8 cellular contexts compared by ENCODE assay signal in the genomic region with DNA sequence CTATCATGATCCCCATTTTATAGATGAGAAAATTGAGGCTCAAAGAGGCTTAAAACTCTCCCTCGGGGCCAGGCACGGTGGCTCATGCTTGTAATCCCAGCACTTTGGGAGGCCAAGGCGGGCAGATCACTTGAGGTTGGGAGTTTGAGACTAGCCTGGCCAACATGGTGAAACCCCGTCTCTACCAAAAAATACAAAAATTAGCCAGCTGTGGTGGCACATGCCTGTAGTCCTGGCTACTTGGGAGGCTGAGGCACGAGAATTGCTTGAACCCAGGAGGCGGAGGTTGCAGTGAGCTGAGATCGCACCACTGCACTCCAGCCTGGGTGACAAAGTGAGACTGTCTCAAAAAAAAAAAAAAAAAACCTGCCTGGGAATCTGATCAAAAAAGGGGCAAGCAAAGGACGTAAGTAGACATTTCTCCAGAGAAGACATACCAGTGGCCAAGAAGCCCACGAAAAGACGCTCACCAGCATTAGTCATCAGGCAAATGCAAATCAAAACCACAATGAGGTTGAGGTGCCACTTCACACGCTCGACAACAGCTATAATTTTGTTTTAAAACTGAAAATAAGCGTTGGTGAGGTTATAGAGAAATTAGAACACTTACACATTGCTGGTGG.
A peak's percentile ranks its signal among the peaks of the same experiment; 100 is the strongest.
DNase-seq lines count a peak whose midpoint lies in the region; ATAC-seq and TF ChIP-seq lines count a peak whose summit lies in the region.
"Not testable (repeated sequence)": the region's sequence is repeated elsewhere in the genome, so short reads cannot be mapped to it uniquely, and the experiment has no call there.

No MANE protein-coding gene starts in this region.

- DNase-seq in GM13976 (ENCODE audit: low spot score): peak; percentile 65
- peak; percentile 43 for DNase-seq in OCI-M1 (lab: John Stamatoyannopoulos, UW)
- DNase-seq in activated CD4-positive, alpha-beta T cell treated with anti-CD3 and anti-CD28 coated beads, Interleukin-2, amount 50 U/mL, for 4 hours: peak; percentile 52 to 60
- DNase-seq in activated naive CD4-positive, alpha-beta T cell treated with anti-CD3 and anti-CD28 coated beads, Interleukin-2, amount 10 ng/mL, durations not matched to agents 7 days and 5 days: peak; percentile 78
- peak; percentile 41 for DNase-seq in fibroblast of the aortic adventitia (ENCODE audit: low read depth)
- peak; percentile 56 to 69 (median 58) for DNase-seq in stimulated activated CD4-positive, alpha-beta T cell treated with anti-CD3 and anti-CD28 coated beads, Interleukin-12 subunit alpha, Interleukin-12 subunit beta, amount 100 ng/mL, for 48 hours (ENCODE audit: low read depth in 2 of 3, low spot score in 1 of 3)
- peak; percentile 67 for DNase-seq in stimulated activated naive CD8-positive, alpha-beta T cell treated with anti-CD3 and anti-CD28 coated beads, Interleukin-15, Interleukin-2, amounts not matched to agents 100 U/mL and 50 U/mL, for 24 hours

- peak overlapping the region; percentile 16 for H3K4me3 Mint-ChIP-seq in activated naive CD4-positive, alpha-beta T cell treated with anti-CD3 and anti-CD28 coated beads, Interleukin-2, amount 10 ng/mL, durations not matched to agents 7 days and 5 days

- in situ Hi-C loops in GM13976 (cut with MboI; ENCODE audit: low sequenced_read_pairs, unreplicated experiment): not testable (repeated sequence)

- peak; percentile 56 for ATAC-seq in HG03108 (IDR thresholded peaks at IDR 0.05; ENCODE audit: unreplicated experiment)
- ATAC-seq in stimulated activated naive CD8-positive, alpha-beta T cell treated with anti-CD3 and anti-CD28 coated beads, Interleukin-15, Interleukin-2, amounts not matched to agents 100 U/mL and 50 U/mL, for 24 hours: peak; percentile 73

- H3K4me3 ChIP-seq in fibroblast of the aortic adventitia (ENCODE audit: low read depth, low read length): not testable (repeated sequence)

- H3K36me3 Mint-ChIP-seq in activated naive CD4-positive, alpha-beta T cell treated with anti-CD3 and anti-CD28 coated beads, Interleukin-2, amount 10 ng/mL, durations not matched to agents 7 days and 5 days: not testable (repeated sequence)

- not testable (repeated sequence) for TF ChIP-seq CTCF in GM13976 (IDR thresholded peaks at IDR 0.05; ENCODE audit: borderline replicate concordance, control extremely low read depth, extremely low read depth, insufficient read depth, missing control alignments); fibroblast of the aortic adventitia (IDR thresholded peaks at IDR 0.05; ENCODE audit: insufficient read depth, low read length)

- H3K27me3 Mint-ChIP-seq in activated naive CD4-positive, alpha-beta T cell treated with anti-CD3 and anti-CD28 coated beads, Interleukin-2, amount 10 ng/mL, durations not matched to agents 7 days and 5 days: peaks cover 49% of the 10 kb centered on the region

- H3K9me3 Mint-ChIP-seq in activated naive CD4-positive, alpha-beta T cell treated with anti-CD3 and anti-CD28 coated beads, Interleukin-2, amount 10 ng/mL, durations not matched to agents 7 days and 5 days: not testable (repeated sequence)

- H3K4me1 Mint-ChIP-seq in activated naive CD4-positive, alpha-beta T cell treated with anti-CD3 and anti-CD28 coated beads, Interleukin-2, amount 10 ng/mL, durations not matched to agents 7 days and 5 days: peaks cover 50% of the 10 kb centered on the region

- H3K27ac Mint-ChIP-seq in activated naive CD4-positive, alpha-beta T cell treated with anti-CD3 and anti-CD28 coated beads, Interleukin-2, amount 10 ng/mL, durations not matched to agents 7 days and 5 days: peak overlapping the region; percentile 75

- CTCF ChIA-PET in activated naive CD4-positive, alpha-beta T cell treated with anti-CD3 and anti-CD28 coated beads, Interleukin-2, amount 10 ng/mL, durations not matched to agents 7 days and 5 days (lab: Charles Lee): not testable (repeated sequence)
